Comparison of ENCODE assay signal across 26 cellular contexts in genomic region chr1:4411862-4412261, GRCh38.
"Had no signal": no experiment of that assay in that cellular context is flagged by ENCODE, and none has a peak within 500 bp of the region (broad histone marks: within the 10 kb centered on the region; RNA-seq: fewer than 3 reads in every experiment).

No MANE protein-coding gene starts in this region.

- H3K9me3 ChIP-seq: Peyer's patch, SJSA1 had no signal

- DNase-seq: activated B cell treated with CpG ODN at 0.5 μM for 24 hours; activated CD4-positive, alpha-beta T cell treated with anti-CD3 and anti-CD28 coated beads for 1 hour; activated CD4-positive, alpha-beta T cell treated with anti-CD3 and anti-CD28 coated beads, Interleukin-2, amount 10 ng/mL, durations not matched to agents 24 days and 14 days; activated CD4-positive, alpha-beta T cell treated with anti-CD3 and anti-CD28 coated beads, Interleukin-2, amount 50 U/mL, for 48 hours; activated CD8-positive, alpha-beta memory T cell treated with anti-CD3 and anti-CD28 coated beads, Interleukin-2, amount 10 ng/mL, durations not matched to agents 7 days and 5 days; activated effector memory CD4-positive, alpha-beta T cell treated with anti-CD3 and anti-CD28 coated beads, Interleukin-2, amount 50 U/mL, for 16 hours; activated naive CD4-positive, alpha-beta T cell treated with Interleukin-2 at 50 U/mL for 16 hours; activated naive CD8-positive, alpha-beta T cell treated with anti-CD3 and anti-CD28 coated beads, Interleukin-2, amount 50 U/mL, for 24 hours; activated T-cell treated with anti-CD3 and anti-CD28 coated beads, Interleukin-2, amount 50 U/mL, for 24 hours; amygdala; cerebellar nuclear complex; NCI-H1092; NCI-H1417; NCI-H1930; NCI-H345; NCI-H510A treated with DMSO at 0.1 percent for 48 hours; NCI-H69; NK-92 treated with Interleukin-12 subunit alpha and Interleukin-12 subunit beta, amount 100 ng/mL, for 24 hours; Peyer's patch; SHP77 had no signal

- H3K4me1 ChIP-seq: Peyer's patch, SJSA1 had no signal

- H3K4me3 Mint-ChIP-seq: activated B cell treated with CpG ODN at 0.5 μM for 24 hours; activated CD4-positive, alpha-beta T cell treated with anti-CD3 and anti-CD28 coated beads, Interleukin-2, amount 10 ng/mL, durations not matched to agents 24 days and 14 days; activated CD8-positive, alpha-beta memory T cell treated with anti-CD3 and anti-CD28 coated beads, Interleukin-2, amount 10 ng/mL, durations not matched to agents 7 days and 5 days; activated naive CD8-positive, alpha-beta T cell treated with anti-CD3 and anti-CD28 coated beads, Interleukin-2, amount 50 U/mL, for 24 hours; activated T-cell treated with anti-CD3 and anti-CD28 coated beads, Interleukin-2, amount 50 U/mL, for 24 hours; activated T-helper 1 cell treated with anti-CD3 and anti-CD28 coated beads, Interleukin-12 subunit alpha, Interleukin-12 subunit beta, Interleukin-2, Interleukin-4 antibody, amounts not matched to agents 30 ng/mL and 10 ng/mL and 1 ng/mL, durations not matched to agents 14 hours and 24 hours and 36 hours; brain; T-helper 1 cell treated with Interleukin-12 subunit alpha and Interleukin-12 subunit beta and Interleukin-4 antibody, amounts not matched to agents 30 μg/mL and 1 μg/mL, for 36 hours had no signal

- H3K4me1 Mint-ChIP-seq: activated B cell treated with CpG ODN at 0.5 μM for 24 hours; activated CD4-positive, alpha-beta T cell treated with anti-CD3 and anti-CD28 coated beads, Interleukin-2, amount 10 ng/mL, durations not matched to agents 24 days and 14 days; activated CD8-positive, alpha-beta memory T cell treated with anti-CD3 and anti-CD28 coated beads, Interleukin-2, amount 10 ng/mL, durations not matched to agents 7 days and 5 days; activated naive CD8-positive, alpha-beta T cell treated with anti-CD3 and anti-CD28 coated beads, Interleukin-2, amount 50 U/mL, for 24 hours had no signal

- H3K27ac Mint-ChIP-seq: activated B cell treated with CpG ODN at 0.5 μM for 24 hours; activated CD4-positive, alpha-beta T cell treated with anti-CD3 and anti-CD28 coated beads, Interleukin-2, amount 10 ng/mL, durations not matched to agents 24 days and 14 days; activated CD8-positive, alpha-beta memory T cell treated with anti-CD3 and anti-CD28 coated beads, Interleukin-2, amount 10 ng/mL, durations not matched to agents 7 days and 5 days; activated naive CD4-positive, alpha-beta T cell treated with anti-CD3 and anti-CD28 coated beads, Interleukin-2, amount 50 U/mL, for 72 hours; activated naive CD8-positive, alpha-beta T cell treated with anti-CD3 and anti-CD28 coated beads, Interleukin-2, amount 50 U/mL, for 24 hours; activated T-cell treated with anti-CD3 and anti-CD28 coated beads, Interleukin-2, amount 50 U/mL, for 24 hours; activated T-helper 1 cell treated with anti-CD3 and anti-CD28 coated beads, Interleukin-12 subunit alpha, Interleukin-12 subunit beta, Interleukin-2, Interleukin-4 antibody, amounts not matched to agents 30 ng/mL and 10 ng/mL and 1 ng/mL, durations not matched to agents 14 hours and 24 hours and 36 hours; brain; T-helper 1 cell treated with Interleukin-12 subunit alpha and Interleukin-12 subunit beta and Interleukin-4 antibody, amounts not matched to agents 30 μg/mL and 1 μg/mL, for 36 hours had no signal

- ATAC-seq: activated CD8-positive, alpha-beta memory T cell treated with anti-CD3 and anti-CD28 coated beads, Interleukin-2, amount 10 ng/mL, durations not matched to agents 7 days and 5 days; activated naive CD4-positive, alpha-beta T cell treated with anti-CD3 and anti-CD28 coated beads, Interleukin-2, amount 50 U/mL, for 72 hours; activated naive CD8-positive, alpha-beta T cell treated with anti-CD3 and anti-CD28 coated beads, Interleukin-2, amount 50 U/mL, for 24 hours had no signal

- H3K27me3 Mint-ChIP-seq: activated B cell treated with CpG ODN at 0.5 μM for 24 hours; activated CD4-positive, alpha-beta T cell treated with anti-CD3 and anti-CD28 coated beads, Interleukin-2, amount 10 ng/mL, durations not matched to agents 24 days and 14 days; activated CD8-positive, alpha-beta memory T cell treated with anti-CD3 and anti-CD28 coated beads, Interleukin-2, amount 10 ng/mL, durations not matched to agents 7 days and 5 days had no signal

- H3K27me3 ChIP-seq: Peyer's patch, SJSA1 had no signal

- H3K4me3 ChIP-seq: Peyer's patch, SJSA1 had no signal

- H3K36me3 Mint-ChIP-seq: activated CD8-positive, alpha-beta memory T cell treated with anti-CD3 and anti-CD28 coated beads, Interleukin-2, amount 10 ng/mL, durations not matched to agents 7 days and 5 days; activated naive CD4-positive, alpha-beta T cell treated with anti-CD3 and anti-CD28 coated beads, Interleukin-2, amount 50 U/mL, for 72 hours; brain had no signal

- H3K9me3 Mint-ChIP-seq: activated CD4-positive, alpha-beta T cell treated with anti-CD3 and anti-CD28 coated beads, Interleukin-2, amount 10 ng/mL, durations not matched to agents 24 days and 14 days; activated T-cell treated with anti-CD3 and anti-CD28 coated beads, Interleukin-2, amount 50 U/mL, for 24 hours; T-helper 1 cell treated with Interleukin-12 subunit alpha and Interleukin-12 subunit beta and Interleukin-4 antibody, amounts not matched to agents 30 μg/mL and 1 μg/mL, for 36 hours had no signal

- H3K27ac ChIP-seq: Peyer's patch, RWPE1, SJSA1 had no signal

- H3K36me3 ChIP-seq: Peyer's patch, SJSA1 had no signal
